ENCODE assay signal across 8 cellular contexts in the genomic region with DNA sequence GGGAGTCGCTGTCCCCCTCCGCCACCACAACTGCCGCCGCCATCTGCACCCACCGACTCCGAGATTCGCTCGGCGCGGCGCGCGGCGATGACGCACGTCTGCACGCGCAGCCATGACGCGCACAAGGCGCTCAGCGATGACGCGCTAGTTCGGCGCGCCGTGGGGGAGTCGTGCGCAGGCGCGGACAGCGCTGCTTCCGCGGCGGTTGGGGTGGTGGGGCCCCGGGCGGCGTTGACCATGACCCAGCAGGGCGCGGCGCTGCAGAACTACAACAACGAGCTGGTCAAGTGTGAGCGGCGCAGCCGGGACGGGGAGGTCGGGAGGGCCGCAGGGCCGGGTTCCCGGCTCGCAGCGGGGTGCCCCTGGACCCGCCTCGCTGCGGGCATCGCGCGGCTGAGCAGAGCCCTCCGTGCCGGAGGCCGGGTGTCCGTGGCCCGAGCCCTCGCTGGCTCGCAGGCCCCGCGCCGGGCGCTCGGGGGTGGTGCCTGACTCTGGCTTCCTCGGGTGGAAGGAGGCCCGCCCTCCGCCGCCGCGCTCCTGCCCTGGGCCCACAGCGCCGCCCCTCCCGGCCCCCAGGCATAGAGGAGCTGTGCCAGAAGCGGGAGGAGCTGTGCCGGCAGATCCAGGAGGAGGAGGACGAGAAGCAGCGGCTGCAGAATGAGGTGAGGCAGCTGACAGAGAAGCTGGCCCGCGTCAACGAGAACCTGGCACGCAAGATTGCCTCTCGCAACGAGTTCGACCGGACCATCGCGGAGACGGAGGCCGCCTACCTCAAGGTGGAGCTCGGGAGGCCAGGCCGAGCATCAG. TPM values are rescaled to one million over a fixed set of nuclear protein-coding genes. Genes with fewer than 3 reads are reported as not detected.
DNase-seq lines count a peak whose midpoint lies in the region; ATAC-seq and TF ChIP-seq lines count a peak whose summit lies in the region.

A gene with protein sequence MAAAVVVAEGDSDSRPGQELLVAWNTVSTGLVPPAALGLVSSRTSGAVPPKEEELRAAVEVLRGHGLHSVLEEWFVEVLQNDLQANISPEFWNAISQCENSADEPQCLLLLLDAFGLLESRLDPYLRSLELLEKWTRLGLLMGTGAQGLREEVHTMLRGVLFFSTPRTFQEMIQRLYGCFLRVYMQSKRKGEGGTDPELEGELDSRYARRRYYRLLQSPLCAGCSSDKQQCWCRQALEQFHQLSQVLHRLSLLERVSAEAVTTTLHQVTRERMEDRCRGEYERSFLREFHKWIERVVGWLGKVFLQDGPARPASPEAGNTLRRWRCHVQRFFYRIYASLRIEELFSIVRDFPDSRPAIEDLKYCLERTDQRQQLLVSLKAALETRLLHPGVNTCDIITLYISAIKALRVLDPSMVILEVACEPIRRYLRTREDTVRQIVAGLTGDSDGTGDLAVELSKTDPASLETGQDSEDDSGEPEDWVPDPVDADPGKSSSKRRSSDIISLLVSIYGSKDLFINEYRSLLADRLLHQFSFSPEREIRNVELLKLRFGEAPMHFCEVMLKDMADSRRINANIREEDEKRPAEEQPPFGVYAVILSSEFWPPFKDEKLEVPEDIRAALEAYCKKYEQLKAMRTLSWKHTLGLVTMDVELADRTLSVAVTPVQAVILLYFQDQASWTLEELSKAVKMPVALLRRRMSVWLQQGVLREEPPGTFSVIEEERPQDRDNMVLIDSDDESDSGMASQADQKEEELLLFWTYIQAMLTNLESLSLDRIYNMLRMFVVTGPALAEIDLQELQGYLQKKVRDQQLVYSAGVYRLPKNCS (minus strand): TSS at position 71 of the 807 bp plus-strand sequence. CDS start 28 bp downstream, at position 43.
A gene with protein sequence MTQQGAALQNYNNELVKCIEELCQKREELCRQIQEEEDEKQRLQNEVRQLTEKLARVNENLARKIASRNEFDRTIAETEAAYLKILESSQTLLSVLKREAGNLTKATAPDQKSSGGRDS (plus strand): TSS at position 187 of the 807 bp plus-strand sequence. CDS start 51 bp downstream, at position 238.

- DNase-seq in A673 (ENCODE audit: low spot score) (peak; percentile 93), NCI-H2196 (lab: John Stamatoyannopoulos, UW; ENCODE audit: unreplicated experiment) (peak; percentile 96), breast epithelium (ENCODE audit: low spot score in 2 of 2) (peak; percentile 90 to 92), iPS-NIHi7 (ENCODE audit: extremely low spot score) (peak; percentile 94), smooth muscle cell of the brain vasculature (ENCODE audit: low read depth, low spot score) (peak; percentile 87)

- no peaks in the 10 kb centered on the region for H3K9me3 ChIP-seq in A673 (ENCODE audit: low read depth, low read length, poor library complexity, severe bottlenecking)
- no peaks in the 10 kb centered on the region for H3K9me3 ChIP-seq in breast epithelium

- TF ChIP-seq CTCF in A673 (conservative IDR thresholded peaks at IDR 0.05; ENCODE audit: low read depth, low read length) (peak; percentile 45), VCaP (conservative IDR thresholded peaks at IDR 0.05) (peak; percentile 52), breast epithelium (IDR thresholded peaks at IDR 0.05) (peak in 2 of 3 donors; percentile 8 to 27)

- POLR2A ChIA-PET in A673 (lab: Charles Lee; ENCODE audit: low non-redundant PET) = interaction anchor here (0.9 kb wide), 1 partner anchor 52 kb away, joined by 4 read pairs; a partner anchor contains a TSS

- H3K4me3 ChIP-seq in A673 (ENCODE audit: low read depth, low read length, poor library complexity, severe bottlenecking) (peak within 1 kb of the TSS; percentile 98), breast epithelium (peak within 1 kb of the TSS; percentile 96 to 100 (median 99))

- TF ChIP-seq POLR2A in GM18526 (IDR thresholded peaks at IDR 0.05; ENCODE audit: extremely low read depth, insufficient read length) = peak; percentile 93
- peak; percentile 82 for TF ChIP-seq POLR2A in breast epithelium (IDR thresholded peaks at IDR 0.05)

- TSS peak; percentile 87 for BruUV-seq in A673 (replicated peaks; lab: Mats Ljungman, UMichigan)

- intact Hi-C loops in A673 (cut with micrococcal nuclease; ENCODE audit: unreplicated experiment) = no loop called here
- intact Hi-C loops in breast epithelium (cut with DNase I; ENCODE audit: low total_unique reads) = no loop called here

- CTCF ChIA-PET in A673 (lab: Charles Lee) = interaction anchor here (0.6 to 1.8 kb wide), 5 partner anchors 12 to 159 kb away, joined by 3 to 13 read pairs (median 3); no protein-coding TSS in a partner anchor

- no peaks in the 10 kb centered on the region for H3K27me3 ChIP-seq in A673 (replicated peaks; ENCODE audit: insufficient read depth, low read depth, low read length, poor library complexity)
- H3K27me3 ChIP-seq in breast epithelium = no peaks in the 10 kb centered on the region

- H3K27ac ChIP-seq in A673 (ENCODE audit: low read depth, low read length, poor library complexity, severe bottlenecking) (peak within 1 kb of the TSS; percentile 96), VCaP (peak within 1 kb of the TSS; percentile 97), breast epithelium (peak within 1 kb of the TSS; percentile 92 to 99)

- ATAC-seq in HG03066 (IDR thresholded peaks at IDR 0.05; ENCODE audit: low read depth, unreplicated experiment) = peak; percentile 82

- H3K36me3 ChIP-seq in A673 (ENCODE audit: insufficient read depth, low read length, poor library complexity, severe bottlenecking) = peaks cover 3% of the 10 kb centered on the region
- H3K36me3 ChIP-seq in breast epithelium = no peaks in the 10 kb centered on the region

- H3K4me1 ChIP-seq in A673 (ENCODE audit: insufficient read depth, low read length, poor library complexity, severe bottlenecking) (peaks cover 10% of the 10 kb centered on the region), breast epithelium (peaks cover 28 to 31% of the 10 kb centered on the region in 2 donors)

RNA-seq across cellular contexts. Expression of the first gene that starts in this region (rescaled TPM):
- total RNA-seq in A673 (2021) (49.6 and 54.1 TPM in 2 replicates), breast epithelium (10 to 100 TPM; 32.0 to 35.7 (median 32.9) TPM)

RNA-seq across cellular contexts. Expression of the second gene that starts in this region (rescaled TPM):
- 86.8 and 87.3 TPM in 2 replicates for total RNA-seq in A673 (2021)
- total RNA-seq in breast epithelium = 10 to 100 TPM; 75.0 to 92.8 (median 82.7) TPM

Comparison
In these comparisons a context has a peak if more than half of its experiments do, and no peak if none do; other contexts are left out.
1. Peak in every context shown above with its lines: DNase-seq, ATAC-seq, H3K4me3 ChIP-seq and H3K27ac ChIP-seq.